In genomic region chr7:112204776-112205347, GRCh38 we compare ENCODE assay signal across 8 cellular contexts. TPM values are rescaled to one million over a fixed set of nuclear protein-coding genes. Genes with fewer than 3 reads are reported as not detected.
DNase-seq lines count a peak whose midpoint lies in the region; ATAC-seq, FAIRE-seq and TF ChIP-seq lines count a peak whose summit lies in the region.

No MANE protein-coding gene starts in this region.

- H3K9me3 ChIP-seq in DND-41 (ENCODE audit: insufficient read depth, low read length, severe bottlenecking) (no peaks in the 10 kb centered on the region), Loucy (ENCODE audit: insufficient read depth, low read depth, low read length) (no peaks in the 10 kb centered on the region), prostate gland (no peaks in the 10 kb centered on the region)

- peak overlapping the region; percentile 87 for H3K4me3 Mint-ChIP-seq in activated CD4-positive, alpha-beta memory T cell treated with anti-CD3 and anti-CD28 coated beads, Interleukin-2, amount 10 ng/mL, durations not matched to agents 7 days and 5 days

- H3K4me1 ChIP-seq in DND-41 (ENCODE audit: insufficient read depth, low read length): peaks cover 38% of the 10 kb centered on the region
- H3K4me1 ChIP-seq in Loucy (ENCODE audit: insufficient read depth, low read length, poor library complexity, severe bottlenecking): peaks cover 25% of the 10 kb centered on the region
- no peaks in the 10 kb centered on the region for H3K4me1 ChIP-seq in prostate gland (replicated peaks)

- intact Hi-C loops in prostate gland (cut with DNase I) (loop anchor here (5.0 to 10.0 kb wide), 6 partner anchors 60 to 450 kb away; partner anchors contain the start of gene IFRD1), posterior vena cava (cut with DNase I) (no loop called here)

- CTCF ChIA-PET in activated CD4-positive, alpha-beta memory T cell treated with anti-CD3 and anti-CD28 coated beads, Interleukin-2, amount 10 ng/mL, durations not matched to agents 7 days and 5 days (lab: Charles Lee): interaction anchor here (1.0 to 1.2 kb wide), 2 partner anchors 247 to 350 kb away, joined by 3 read pairs; no protein-coding TSS in a partner anchor

- H3K9ac ChIP-seq in DND-41 (ENCODE audit: low read depth, low read length) (peak overlapping the region; percentile 67), Loucy (ENCODE audit: low read depth, low read length, poor library complexity, severe bottlenecking) (peak overlapping the region; percentile 69)

- H2AFZ ChIP-seq in DND-41 (ENCODE audit: low read depth, low read length) (peak overlapping the region; percentile 96), Loucy (ENCODE audit: low read length) (peak overlapping the region; percentile 98)

- H3K27me3 Mint-ChIP-seq in activated CD4-positive, alpha-beta memory T cell treated with anti-CD3 and anti-CD28 coated beads, Interleukin-2, amount 10 ng/mL, durations not matched to agents 7 days and 5 days: peaks cover 41% of the 10 kb centered on the region

- H3K4me3 ChIP-seq in DND-41 (ENCODE audit: low read depth in 1 of 2, low read length in 2 of 2) (peak overlapping the region; percentile 75 to 93), Loucy (ENCODE audit: low read length, poor library complexity, severe bottlenecking) (peak overlapping the region; percentile 96), prostate gland (peak overlapping the region; percentile 81 to 90)

- H3K27ac Mint-ChIP-seq in activated CD4-positive, alpha-beta memory T cell treated with anti-CD3 and anti-CD28 coated beads, Interleukin-2, amount 10 ng/mL, durations not matched to agents 7 days and 5 days: no peak overlapping the region

- no peaks in the 10 kb centered on the region for H4K20me1 ChIP-seq in DND-41 (ENCODE audit: insufficient read depth, low read length)
- no peaks in the 10 kb centered on the region for H4K20me1 ChIP-seq in Loucy (ENCODE audit: insufficient read depth, low read length, poor library complexity, severe bottlenecking)

- no peaks in the 10 kb centered on the region for H3F3A ChIP-seq in Loucy (ENCODE audit: low read depth)

- H3K27me3 ChIP-seq in DND-41 (ENCODE audit: insufficient read depth, low read length, poor library complexity): peaks cover 22% of the 10 kb centered on the region
- H3K27me3 ChIP-seq in Loucy (ENCODE audit: insufficient read depth, low read length, poor library complexity, severe bottlenecking): no peaks in the 10 kb centered on the region
- no peaks in the 10 kb centered on the region for H3K27me3 ChIP-seq in prostate gland (replicated peaks; ENCODE audit: insufficient read depth)

- WGBS in prostate gland: under 1% methylated on average over 10 of the region's 10 CpGs

- no peaks in the 10 kb centered on the region for H3K36me3 Mint-ChIP-seq in activated CD4-positive, alpha-beta memory T cell treated with anti-CD3 and anti-CD28 coated beads, Interleukin-2, amount 10 ng/mL, durations not matched to agents 7 days and 5 days (ENCODE audit: low read depth)

- no peak for ATAC-seq in DND-41 (ENCODE audit: insufficient read depth, low read depth)
- ATAC-seq in GM19035 (IDR thresholded peaks at IDR 0.05; ENCODE audit: unreplicated experiment): no peak

- H3K9me3 Mint-ChIP-seq in activated CD4-positive, alpha-beta memory T cell treated with anti-CD3 and anti-CD28 coated beads, Interleukin-2, amount 10 ng/mL, durations not matched to agents 7 days and 5 days: no peaks in the 10 kb centered on the region

- H3K27ac ChIP-seq in DND-41 (ENCODE audit: low read length) (no peak overlapping the region; the same call in 1 of the 2 replicates), prostate gland (peak overlapping the region; percentile 82 to 83)

- no peaks in the 10 kb centered on the region for H3K9me2 ChIP-seq in Loucy (replicated peaks; ENCODE audit: low read depth, low read length)

- no peak for TF ChIP-seq POLR2A in prostate gland (IDR thresholded peaks at IDR 0.05)

- H3K36me3 ChIP-seq in DND-41 (ENCODE audit: insufficient read depth, low read length) (peaks cover 4% of the 10 kb centered on the region; the same call in 1 of the 2 replicates), Loucy (ENCODE audit: insufficient read depth, low read length) (no peaks in the 10 kb centered on the region), prostate gland (no peaks in the 10 kb centered on the region)

- peaks cover 37% of the 10 kb centered on the region for H3K4me1 Mint-ChIP-seq in activated CD4-positive, alpha-beta memory T cell treated with anti-CD3 and anti-CD28 coated beads, Interleukin-2, amount 10 ng/mL, durations not matched to agents 7 days and 5 days

- TF ChIP-seq CTCF in DND-41 (IDR thresholded peaks at IDR 0.05; ENCODE audit: borderline replicate concordance, extremely low read depth, low read length, poor library complexity, severe bottlenecking) (no peak), Loucy (conservative IDR thresholded peaks at IDR 0.05; ENCODE audit: low read length) (no peak), prostate gland (IDR thresholded peaks at IDR 0.05) (no peak), D721Med (IDR thresholded peaks at IDR 0.05; ENCODE audit: insufficient read depth, missing control alignments) (no peak)

- POLR2A ChIA-PET in activated CD4-positive, alpha-beta memory T cell treated with anti-CD3 and anti-CD28 coated beads, Interleukin-2, amount 10 ng/mL, durations not matched to agents 7 days and 5 days (lab: Charles Lee): interaction anchor here (3.6 kb wide), 1 partner anchor 246 kb away, joined by 33 read pairs; the partner anchor contains the start of gene IFRD1

- no peak for FAIRE-seq in D721Med (lab: Jason Lieb, UNC)

- peak; percentile 8 for DNase-seq in DND-41
- DNase-seq in activated CD4-positive, alpha-beta memory T cell treated with anti-CD3 and anti-CD28 coated beads, Interleukin-2, amount 10 ng/mL, durations not matched to agents 7 days and 5 days: no peak
- DNase-seq in germinal center (ENCODE audit: low spot score): peak; percentile 22
- DNase-seq in prostate gland (ENCODE audit: low spot score): peak; percentile 15
- DNase-seq in D721Med (ENCODE audit: insufficient read length, low spot score): no peak
- DNase-seq in posterior vena cava (ENCODE audit: low spot score): no peak

- H3K79me2 ChIP-seq in DND-41 (ENCODE audit: insufficient read depth, low read length) (peaks cover 28% of the 10 kb centered on the region), Loucy (ENCODE audit: insufficient read depth, low read length) (peaks cover 27% of the 10 kb centered on the region)

- H3K4me2 ChIP-seq in DND-41 (ENCODE audit: insufficient read depth, low read length) (peak overlapping the region; percentile 100), Loucy (ENCODE audit: low read depth, low read length, poor library complexity, severe bottlenecking) (peak overlapping the region; percentile 100)

RNA-seq across cellular contexts. Expression of gene DOCK4, which starts 1.3 kb away (rescaled TPM):
- under 1 TPM; 0.35 to 0.50 TPM for total RNA-seq in activated CD4-positive, alpha-beta memory T cell treated with anti-CD3 and anti-CD28 coated beads, Interleukin-2, amount 10 ng/mL, durations not matched to agents 7 days and 5 days
- total RNA-seq in prostate gland: 10 to 100 TPM; 21.8 to 37.4 TPM
- total RNA-seq in posterior vena cava: 10 to 100 TPM; 26.1 TPM

RNA-seq across cellular contexts. Expression of gene ZNF277, which starts 1.6 kb away (rescaled TPM):
- 10 to 100 TPM; 27.4 to 27.6 TPM for total RNA-seq in activated CD4-positive, alpha-beta memory T cell treated with anti-CD3 and anti-CD28 coated beads, Interleukin-2, amount 10 ng/mL, durations not matched to agents 7 days and 5 days
- total RNA-seq in prostate gland: 10 to 100 TPM; 23.0 to 33.1 TPM
- total RNA-seq in posterior vena cava: 10 to 100 TPM; 15.0 to 19.8 TPM

Comparison
In these comparisons a context has a peak if more than half of its experiments do, and no peak if none do; other contexts are left out.
1. DNase-seq: peak in DND-41 (single experiment), germinal center (single experiment) and prostate gland (single experiment); none in activated CD4-positive, alpha-beta memory T cell treated with anti-CD3 and anti-CD28 coated beads, Interleukin-2, amount 10 ng/mL, durations not matched to agents 7 days and 5 days (single experiment), D721Med (single experiment) and posterior vena cava (single experiment).
2. RNA of gene DOCK4, which starts 1.3 kb away (total RNA-seq): 21.8 to 37.4 TPM in prostate gland and 26.1 TPM in posterior vena cava; 0.35 to 0.50 TPM in activated CD4-positive, alpha-beta memory T cell treated with anti-CD3 and anti-CD28 coated beads, Interleukin-2, amount 10 ng/mL, durations not matched to agents 7 days and 5 days; every median in the first group is over 10 times any median in the second.
3. Peak in every context shown above with its lines, with median percentiles within 50 percentile points of each other: H3K4me3 ChIP-seq.